In the genomic region with DNA sequence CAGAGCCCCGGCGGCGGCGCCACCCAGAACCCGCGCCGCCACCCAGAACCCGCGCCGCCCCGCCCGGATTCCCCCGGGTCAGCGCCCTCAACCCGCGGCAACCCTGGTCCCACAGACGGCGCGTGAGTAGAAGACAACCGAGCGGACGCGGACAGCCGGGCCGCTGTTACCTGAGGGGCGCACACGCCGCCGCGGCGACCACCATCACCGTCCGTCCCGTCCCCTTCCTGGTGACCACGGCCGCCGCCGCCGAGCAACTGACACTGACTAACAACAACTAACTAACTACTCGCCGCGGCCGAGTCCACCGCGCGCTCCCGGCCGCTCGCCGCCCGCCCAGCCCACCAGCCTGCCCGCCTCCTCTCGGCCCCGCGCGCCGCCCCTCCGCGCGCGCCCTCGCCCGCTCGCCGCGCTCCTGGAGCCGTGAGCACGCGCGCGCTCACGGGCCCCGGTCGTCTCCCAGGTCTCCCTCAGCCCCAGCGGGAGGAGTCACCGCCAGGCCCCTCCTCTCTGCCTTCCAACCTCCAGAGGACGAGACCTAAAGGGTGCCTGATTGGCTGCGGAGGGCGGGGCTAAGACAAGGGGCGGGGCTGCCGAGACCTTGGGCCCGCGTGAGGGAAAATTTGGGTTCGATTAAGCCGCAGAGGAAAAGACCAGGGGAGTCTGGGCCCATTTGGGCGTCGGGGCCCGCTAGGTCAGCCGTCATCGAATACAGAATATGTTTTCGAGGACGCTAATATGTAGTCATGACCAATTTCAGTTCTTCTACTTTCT, we compare ENCODE assay signal across 8 cellular contexts. TPM values are rescaled to one million over a fixed set of nuclear protein-coding genes. Genes with fewer than 3 reads are reported as not detected.
DNase-seq lines count a peak whose midpoint lies in the region; ATAC-seq, FAIRE-seq and TF ChIP-seq lines count a peak whose summit lies in the region.

A gene with protein sequence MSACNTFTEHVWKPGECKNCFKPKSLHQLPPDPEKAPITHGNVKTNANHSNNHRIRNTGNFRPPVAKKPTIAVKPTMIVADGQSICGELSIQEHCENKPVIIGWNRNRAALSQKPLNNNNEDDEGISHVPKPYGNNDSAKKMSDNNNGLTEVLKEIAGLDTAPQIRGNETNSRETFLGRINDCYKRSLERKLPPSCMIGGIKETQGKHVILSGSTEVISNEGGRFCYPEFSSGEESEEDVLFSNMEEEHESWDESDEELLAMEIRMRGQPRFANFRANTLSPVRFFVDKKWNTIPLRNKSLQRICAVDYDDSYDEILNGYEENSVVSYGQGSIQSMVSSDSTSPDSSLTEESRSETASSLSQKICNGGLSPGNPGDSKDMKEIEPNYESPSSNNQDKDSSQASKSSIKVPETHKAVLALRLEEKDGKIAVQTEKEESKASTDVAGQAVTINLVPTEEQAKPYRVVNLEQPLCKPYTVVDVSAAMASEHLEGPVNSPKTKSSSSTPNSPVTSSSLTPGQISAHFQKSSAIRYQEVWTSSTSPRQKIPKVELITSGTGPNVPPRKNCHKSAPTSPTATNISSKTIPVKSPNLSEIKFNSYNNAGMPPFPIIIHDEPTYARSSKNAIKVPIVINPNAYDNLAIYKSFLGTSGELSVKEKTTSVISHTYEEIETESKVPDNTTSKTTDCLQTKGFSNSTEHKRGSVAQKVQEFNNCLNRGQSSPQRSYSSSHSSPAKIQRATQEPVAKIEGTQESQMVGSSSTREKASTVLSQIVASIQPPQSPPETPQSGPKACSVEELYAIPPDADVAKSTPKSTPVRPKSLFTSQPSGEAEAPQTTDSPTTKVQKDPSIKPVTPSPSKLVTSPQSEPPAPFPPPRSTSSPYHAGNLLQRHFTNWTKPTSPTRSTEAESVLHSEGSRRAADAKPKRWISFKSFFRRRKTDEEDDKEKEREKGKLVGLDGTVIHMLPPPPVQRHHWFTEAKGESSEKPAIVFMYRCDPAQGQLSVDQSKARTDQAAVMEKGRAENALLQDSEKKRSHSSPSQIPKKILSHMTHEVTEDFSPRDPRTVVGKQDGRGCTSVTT (N-terminal part only) (minus strand): TSS at position 269 of the 774 bp plus-strand sequence. CDS start 238,178 bp downstream, outside the sequence.

- CTCF ChIA-PET in mammary epithelial cell (lab: Charles Lee; ENCODE audit: low non-redundant PET): no interaction called here

- BruUV-seq in mammary epithelial cell (replicated peaks; lab: Mats Ljungman, UMichigan): no TSS peak

- in situ Hi-C loops in mammary epithelial cell (cut with MboI; ENCODE audit: low sequenced_read_pairs in 2 of 2): no loop called here

- H3K27me3 ChIP-seq in mammary epithelial cell (ENCODE audit: insufficient read depth, low read length): no peaks in the 10 kb centered on the region
- H3K27me3 ChIP-seq in small intestine (ENCODE audit: control insufficient read depth in 2 of 2, insufficient read depth in 2 of 2, low read length in 2 of 2): no peaks in the 10 kb centered on the region

- TF ChIP-seq CTCF in WI38 (IDR thresholded peaks at IDR 0.05; ENCODE audit: low read depth, low read length) (no peak), mammary epithelial cell (conservative IDR thresholded peaks at IDR 0.05 in 1 of 2, IDR thresholded peaks at IDR 0.05 in 1 of 2; ENCODE audit: extremely low read depth in 1 of 2, insufficient read depth in 1 of 2, low read depth in 1 of 2, low read length in 2 of 2) (no peak)

- H3K79me2 ChIP-seq in mammary epithelial cell (ENCODE audit: insufficient read depth, low read length): peaks cover 80% of the 10 kb centered on the region

- H3K9ac ChIP-seq in mammary epithelial cell (ENCODE audit: insufficient read depth, low read length): peak within 1 kb of the TSS; percentile 97

- H3K4me3 ChIP-seq in WI38 (ENCODE audit: low read depth, low read length) (peak within 1 kb of the TSS; percentile 92), mammary epithelial cell (replicated peaks in 1 of 3; ENCODE audit: insufficient read depth in 1 of 3, low read depth in 2 of 3, low read length in 3 of 3) (peak within 1 kb of the TSS; percentile 93 to 99 (median 96)), small intestine (ENCODE audit: low read depth in 1 of 2, low read length in 2 of 2) (peak within 1 kb of the TSS; percentile 82 to 91)

- peak within 1 kb of the TSS; percentile 99 for H2AFZ ChIP-seq in mammary epithelial cell (ENCODE audit: low read depth, low read length)

- peak within 1 kb of the TSS; percentile 81 for H3K4me2 ChIP-seq in mammary epithelial cell (ENCODE audit: insufficient read depth, low read depth, low read length)

- dilution Hi-C loops in mammary epithelial cell (cut with HindIII; ENCODE audit: low sequenced_read_pairs): no loop called here

- ATAC-seq in GM18909 (IDR thresholded peaks at IDR 0.05; ENCODE audit: poor library complexity, unreplicated experiment) (peak; percentile 92), HG03159 (IDR thresholded peaks at IDR 0.05; ENCODE audit: unreplicated experiment) (peak; percentile 88)

- DNase-seq in AG08395 (ENCODE audit: low spot score): peak; percentile 98
- peak; percentile 91 for DNase-seq in NCI-H2227 treated with DMSO at 0.1 percent for 48 hours (lab: John Stamatoyannopoulos, UW)
- peak; percentile 98 for DNase-seq in mammary epithelial cell
- DNase-seq in iPS-NIHi11 (ENCODE audit: low spot score): peak; percentile 97
- DNase-seq in small intestine: peak; percentile 99

- H3K4me1 ChIP-seq in mammary epithelial cell (ENCODE audit: insufficient read depth, low read length) (peaks cover 16% of the 10 kb centered on the region), small intestine (ENCODE audit: control insufficient read depth in 2 of 2, insufficient read depth in 1 of 2, low read depth in 1 of 2, low read length in 1 of 2) (peaks cover 0 to 12% of the 10 kb centered on the region in 2 donors)

- intact Hi-C loops in mammary epithelial cell (cut with micrococcal nuclease): loop anchor here (1.0 to 5.0 kb wide), 4 partner anchors 76 to 233 kb away; no protein-coding TSS in a partner anchor

- no peaks in the 10 kb centered on the region for H4K20me1 ChIP-seq in mammary epithelial cell (ENCODE audit: insufficient read depth, low read length)

- no peak for FAIRE-seq in small intestine (lab: Jason Lieb, UNC)

- H3K27ac ChIP-seq in mammary epithelial cell (ENCODE audit: insufficient read depth, low read depth, low read length) (peak within 1 kb of the TSS; percentile 87), small intestine (ENCODE audit: low read depth in 1 of 2, low read length in 1 of 2) (peak within 1 kb of the TSS; percentile 79 to 98)

- H3K9me3 ChIP-seq in mammary epithelial cell (replicated peaks; ENCODE audit: insufficient read depth, low read length) (no peaks in the 10 kb centered on the region), small intestine (ENCODE audit: control insufficient read depth, low read depth) (no peaks in the 10 kb centered on the region)

- 3% methylated on average over 10 of the region's 92 CpGs for WGBS in mammary epithelial cell (ENCODE audit: low coverage, missing lambda C conversion rate)
- WGBS in small intestine, 3 donors: 0% methylated on average over 30 to 92 of the region's 92 CpGs

- H3K36me3 ChIP-seq in mammary epithelial cell (ENCODE audit: insufficient read depth, low read length): no peaks in the 10 kb centered on the region
- no peaks in the 10 kb centered on the region for H3K36me3 ChIP-seq in small intestine (ENCODE audit: control insufficient read depth in 2 of 2, insufficient read depth in 2 of 2, low read length in 2 of 2)

RNA-seq across cellular contexts. Expression of the gene that starts here (rescaled TPM):
- 10 to 100 TPM; 25.5 to 27.6 TPM for total RNA-seq in mammary epithelial cell
- polyA plus RNA-seq in mammary epithelial cell (8.8 TPM), small intestine (1 to 10 TPM; 1.4 to 7.0 (median 3.6) TPM)
- 23.5 TPM for polyA minus RNA-seq in mammary epithelial cell

Comparison
In these comparisons a context has a peak if more than half of its experiments do, and no peak if none do; other contexts are left out.
1. Peak in every context shown above with its lines: DNase-seq, ATAC-seq, H3K4me3 ChIP-seq and H3K27ac ChIP-seq.